Comparison of ENCODE assay signal across 1 cellular context in the genomic region with DNA sequence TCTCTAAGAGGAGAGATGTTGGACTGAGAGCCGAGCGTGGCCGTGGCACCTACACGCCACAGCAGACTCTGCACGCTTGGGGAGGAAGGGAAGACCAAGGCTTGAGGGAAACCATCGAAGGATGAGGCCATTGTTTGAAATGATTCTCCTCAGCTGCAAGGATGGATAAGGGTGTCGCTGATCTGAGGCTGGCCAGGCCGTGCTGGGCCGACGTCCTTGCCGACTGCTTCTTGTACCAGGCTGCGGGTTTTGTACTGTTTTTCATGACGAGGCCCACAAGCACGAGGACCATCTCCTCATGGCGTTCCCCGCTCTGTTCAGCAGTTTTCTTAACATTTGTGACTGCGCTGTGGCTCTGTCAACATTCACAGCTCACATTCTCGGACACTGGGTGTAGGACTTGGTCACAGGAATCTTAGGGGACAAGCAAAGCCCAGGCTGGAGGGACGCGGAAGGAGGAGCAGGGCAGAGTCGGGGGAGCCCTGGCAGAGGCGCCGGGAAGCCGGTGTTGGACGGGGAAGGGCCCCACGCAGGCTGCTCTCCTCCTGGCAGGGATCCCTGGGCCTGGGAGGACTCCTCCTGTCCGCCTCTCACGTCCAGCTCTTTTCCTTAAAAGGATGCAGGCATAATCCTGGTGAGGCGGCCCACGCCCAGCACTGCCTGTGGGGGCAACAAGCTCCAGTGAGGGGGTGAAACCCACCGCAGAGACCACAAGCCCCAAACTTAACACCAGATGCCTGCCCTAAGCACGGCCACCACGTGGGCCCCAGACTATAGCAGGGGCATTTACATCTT.
TF ChIP-seq lines count a peak whose summit lies in the region.

No MANE protein-coding gene starts in this region.

TF ChIP-seq in GM23338, 12 proteins besides CTCF, POLR2A, EP300 and RAD21 (continued from another document):
- TF ChIP-seq, protein P1, sequence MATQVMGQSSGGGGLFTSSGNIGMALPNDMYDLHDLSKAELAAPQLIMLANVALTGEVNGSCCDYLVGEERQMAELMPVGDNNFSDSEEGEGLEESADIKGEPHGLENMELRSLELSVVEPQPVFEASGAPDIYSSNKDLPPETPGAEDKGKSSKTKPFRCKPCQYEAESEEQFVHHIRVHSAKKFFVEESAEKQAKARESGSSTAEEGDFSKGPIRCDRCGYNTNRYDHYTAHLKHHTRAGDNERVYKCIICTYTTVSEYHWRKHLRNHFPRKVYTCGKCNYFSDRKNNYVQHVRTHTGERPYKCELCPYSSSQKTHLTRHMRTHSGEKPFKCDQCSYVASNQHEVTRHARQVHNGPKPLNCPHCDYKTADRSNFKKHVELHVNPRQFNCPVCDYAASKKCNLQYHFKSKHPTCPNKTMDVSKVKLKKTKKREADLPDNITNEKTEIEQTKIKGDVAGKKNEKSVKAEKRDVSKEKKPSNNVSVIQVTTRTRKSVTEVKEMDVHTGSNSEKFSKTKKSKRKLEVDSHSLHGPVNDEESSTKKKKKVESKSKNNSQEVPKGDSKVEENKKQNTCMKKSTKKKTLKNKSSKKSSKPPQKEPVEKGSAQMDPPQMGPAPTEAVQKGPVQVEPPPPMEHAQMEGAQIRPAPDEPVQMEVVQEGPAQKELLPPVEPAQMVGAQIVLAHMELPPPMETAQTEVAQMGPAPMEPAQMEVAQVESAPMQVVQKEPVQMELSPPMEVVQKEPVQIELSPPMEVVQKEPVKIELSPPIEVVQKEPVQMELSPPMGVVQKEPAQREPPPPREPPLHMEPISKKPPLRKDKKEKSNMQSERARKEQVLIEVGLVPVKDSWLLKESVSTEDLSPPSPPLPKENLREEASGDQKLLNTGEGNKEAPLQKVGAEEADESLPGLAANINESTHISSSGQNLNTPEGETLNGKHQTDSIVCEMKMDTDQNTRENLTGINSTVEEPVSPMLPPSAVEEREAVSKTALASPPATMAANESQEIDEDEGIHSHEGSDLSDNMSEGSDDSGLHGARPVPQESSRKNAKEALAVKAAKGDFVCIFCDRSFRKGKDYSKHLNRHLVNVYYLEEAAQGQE (IDR thresholded peaks at IDR 0.05; ENCODE audit: unreplicated experiment), result no peak
- TF ChIP-seq NANOG (IDR thresholded peaks at IDR 0.05; ENCODE audit: borderline replicate concordance) (no peak), CREB1 (CRISPR knock-in tag; IDR thresholded peaks at IDR 0.05; ENCODE audit: low read depth) (no peak)
